ENCODE assay signal across 29 cellular contexts in the genomic region with DNA sequence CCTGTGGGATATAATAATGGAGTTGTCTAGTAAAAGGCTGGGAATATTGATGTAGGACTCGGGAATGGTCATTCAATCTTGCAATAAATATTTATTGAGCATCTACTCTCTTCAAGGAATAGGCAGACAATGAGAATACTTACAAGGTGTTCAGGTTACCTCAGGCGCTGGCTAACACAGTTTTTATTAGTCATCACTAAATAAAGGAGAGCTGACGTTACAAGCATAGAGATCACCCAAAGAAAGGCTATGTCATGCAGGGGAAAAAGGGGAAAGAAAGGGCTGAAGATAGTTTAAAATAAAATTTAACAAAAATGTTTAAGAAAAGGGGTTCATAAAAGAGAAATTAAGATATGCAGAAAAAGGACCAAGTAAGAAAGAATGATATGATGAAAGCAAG. TPM values are rescaled to one million over a fixed set of nuclear protein-coding genes. Genes with fewer than 3 reads are reported as not detected.
DNase-seq lines count a peak whose midpoint lies in the region; ATAC-seq and TF ChIP-seq lines count a peak whose summit lies in the region.
"Had no signal": no experiment of that assay in that cellular context is flagged by ENCODE, and none has a peak within 500 bp of the region (broad histone marks: within the 10 kb centered on the region; RNA-seq: fewer than 3 reads in every experiment).

No MANE protein-coding gene starts in this region.

- no peak for DNase-seq in T-helper 2 cell treated with Interferon-gamma antibody and Interleukin-4, amounts not matched to agents 5 μg/mL and 100 μg/mL, for 36 hours (ENCODE audit: low spot score)
- DNase-seq in T-helper 2 cell (no peak), RWPE2 (ENCODE audit: low spot score) (no peak), immature natural killer cell (no peak), NCI-H510A treated with DMSO at 0.1 percent for 48 hours (lab: John Stamatoyannopoulos, UW) (no peak), HAP-1 (ENCODE audit: low spot score in 2 of 2) (no peak)
- DNase-seq: activated CD4-positive, alpha-beta T cell treated with anti-CD3 and anti-CD28 coated beads for 48 hours; activated CD8-positive, alpha-beta memory T cell treated with anti-CD3 and anti-CD28 coated beads, Interleukin-2, amount 50 U/mL, for 4 hours; activated gamma-delta T cell treated with Interleukin-2 at 50 U/mL for 16 hours; AML-193; Caco-2; DMS79; effector CD8-positive, alpha-beta T cell; foreskin fibroblast; GF-D8; GM23248; left lung; naive B cell; NCI-H2171; NCI-H524 treated with DMSO at 0.1 percent for 48 hours; NK-92 treated with Interleukin-12 subunit alpha and Interleukin-12 subunit beta, amount 100 ng/mL, for 24 hours; occipital lobe; stimulated activated CD8-positive, alpha-beta memory T cell treated with anti-CD3 and anti-CD28 coated beads, Interleukin-4, amount 100 ng/mL, for 48 hours had no signal

- peaks cover 39% of the 10 kb centered on the region for H3K4me1 Mint-ChIP-seq in T-helper 2 cell treated with Interferon-gamma antibody and Interleukin-4, amounts not matched to agents 5 μg/mL and 100 μg/mL, for 36 hours (ENCODE audit: low read depth)
- H3K4me1 Mint-ChIP-seq in immature natural killer cell: peaks cover 30 to 38% of the 10 kb centered on the region in 2 donors

- peaks cover 2% of the 10 kb centered on the region for H3K36me3 Mint-ChIP-seq in T-helper 2 cell treated with Interferon-gamma antibody and Interleukin-4, amounts not matched to agents 5 μg/mL and 100 μg/mL, for 36 hours (ENCODE audit: low read depth)
- peaks cover 3 to 4% (median 3%) of the 10 kb centered on the region in 3 donors for H3K36me3 Mint-ChIP-seq in immature natural killer cell
- H3K36me3 Mint-ChIP-seq: brain, naive B cell, type B pancreatic cell had no signal

- no peaks in the 10 kb centered on the region for H3K9me3 Mint-ChIP-seq in T-helper 2 cell treated with Interferon-gamma antibody and Interleukin-4, amounts not matched to agents 5 μg/mL and 100 μg/mL, for 36 hours
- H3K9me3 Mint-ChIP-seq in immature natural killer cell: no peaks in the 10 kb centered on the region
- H3K9me3 Mint-ChIP-seq: brain, naive B cell, type B pancreatic cell had no signal

- in situ Hi-C loops in HAP-1 (cut with MboI; ENCODE audit: low sequenced_read_pairs): no loop called here

- H3K27me3 ChIP-seq in RWPE2 (ENCODE audit: insufficient read depth, poor library complexity, severe bottlenecking) (no peaks in the 10 kb centered on the region), HAP-1 (ENCODE audit: low read depth) (peaks cover 5% of the 10 kb centered on the region; the same call in 1 of the 2 replicates)
- H3K27me3 ChIP-seq: hepatocyte, left lung had no signal

- ATAC-seq in RWPE2 (ENCODE audit: low read depth) (peak; percentile 77; the same call in 2 of the 3 replicates), HG03571 (IDR thresholded peaks at IDR 0.05; ENCODE audit: unreplicated experiment) (no peak)
- ATAC-seq: left lung, Panc1 had no signal

- H3K9me3 ChIP-seq in RWPE2 (ENCODE audit: severe bottlenecking) (no peaks in the 10 kb centered on the region), HAP-1 (no peaks in the 10 kb centered on the region)
- H3K9me3 ChIP-seq: Caco-2, left lung had no signal

- H3K4me3 ChIP-seq in GM08714 (ENCODE audit: low read length): 0 out of 2 replicates have a peak overlapping the region, but pooled peaks have one; percentile 31
- no peak overlapping the region for H3K4me3 ChIP-seq in RWPE2 (ENCODE audit: severe bottlenecking)
- no peak overlapping the region for H3K4me3 ChIP-seq in HAP-1
- H3K4me3 ChIP-seq: GM23248, hepatocyte, left lung had no signal

- H3K4me1 ChIP-seq in RWPE2 (ENCODE audit: insufficient read depth, poor library complexity, severe bottlenecking) (peaks cover 4% of the 10 kb centered on the region), HAP-1 (peaks cover 10% of the 10 kb centered on the region; the same call in 1 of the 2 replicates)

- no peaks in the 10 kb centered on the region for H3K27me3 Mint-ChIP-seq in T-helper 2 cell treated with Interferon-gamma antibody and Interleukin-4, amounts not matched to agents 5 μg/mL and 100 μg/mL, for 36 hours (ENCODE audit: low read depth)
- peaks cover 0 to 3% (median 0%) of the 10 kb centered on the region in 3 donors for H3K27me3 Mint-ChIP-seq in immature natural killer cell (ENCODE audit: low read depth in 3 of 3)
- H3K27me3 Mint-ChIP-seq: brain, naive B cell, type B pancreatic cell had no signal

- H3K27ac Mint-ChIP-seq in T-helper 2 cell treated with Interferon-gamma antibody and Interleukin-4, amounts not matched to agents 5 μg/mL and 100 μg/mL, for 36 hours: peak overlapping the region; percentile 44
- H3K27ac Mint-ChIP-seq in immature natural killer cell: peak overlapping the region; percentile 73 to 93 (median 80)
- H3K27ac Mint-ChIP-seq: brain, type B pancreatic cell had no signal

- H3K36me3 ChIP-seq in RWPE2 (ENCODE audit: low read depth): no peaks in the 10 kb centered on the region
- no peaks in the 10 kb centered on the region for H3K36me3 ChIP-seq in HAP-1 (replicated peaks)
- H3K36me3 ChIP-seq: left lung had no signal

- TF ChIP-seq CTCF in RWPE2 (IDR thresholded peaks at IDR 0.05; ENCODE audit: poor library complexity, severe bottlenecking): no peak

- no peak overlapping the region for H3K27ac ChIP-seq in RWPE2 (ENCODE audit: poor library complexity, severe bottlenecking)
- H3K27ac ChIP-seq: GM23248, hepatocyte had no signal

- H3K4me3 Mint-ChIP-seq in T-helper 2 cell treated with Interferon-gamma antibody and Interleukin-4, amounts not matched to agents 5 μg/mL and 100 μg/mL, for 36 hours: peak overlapping the region; percentile 60
- peak overlapping the region in 2 of 5 donors; percentile 65 to 77 for H3K4me3 Mint-ChIP-seq in immature natural killer cell
- H3K4me3 Mint-ChIP-seq: brain, type B pancreatic cell had no signal

RNA-seq across cellular contexts. Expression of a gene that starts 15.8 kb away (rescaled TPM):
- 100 to 1,000 TPM; 389 to 655 (median 558) TPM for polyA plus RNA-seq in immature natural killer cell
